31 cellular contexts compared by ENCODE assay signal in the genomic region with DNA sequence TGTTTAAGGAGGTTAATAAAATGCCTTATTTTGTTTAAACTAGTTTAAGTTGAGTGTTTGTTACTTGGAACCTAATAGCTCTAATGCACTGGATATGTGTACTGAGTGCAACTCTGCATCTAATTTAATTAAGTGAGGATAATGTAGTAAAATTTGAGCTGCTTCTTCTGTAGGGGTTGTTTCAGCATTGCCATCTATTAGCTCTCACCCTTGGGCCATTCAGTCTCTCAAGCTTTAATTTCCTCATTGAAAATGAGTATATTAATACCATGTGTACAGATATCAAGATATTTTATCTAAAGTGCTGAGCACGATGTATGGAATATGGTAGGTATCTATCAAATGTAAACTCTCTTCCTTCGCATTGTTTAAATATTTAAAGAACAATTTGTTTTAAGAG.
DNase-seq lines count a peak whose midpoint lies in the region; ATAC-seq and TF ChIP-seq lines count a peak whose summit lies in the region.
"Had no signal": no experiment of that assay in that cellular context is flagged by ENCODE, and none has a peak within 500 bp of the region (broad histone marks: within the 10 kb centered on the region; RNA-seq: fewer than 3 reads in every experiment).

No MANE protein-coding gene starts in this region.

- H3K23ac ChIP-seq in mesendoderm (ENCODE audit: low read length), result no peak overlapping the region

- H4K20me1 ChIP-seq in SK-N-SH (ENCODE audit: insufficient read depth), result no peaks in the 10 kb centered on the region
- H4K20me1 ChIP-seq: BLaER1; BLaER1 treated with 17β-estradiol and CSF1 and Interleukin-3, amounts not matched to agents 10 nM and 100 nM had no signal

- no peak overlapping the region for H2BK5ac ChIP-seq in mesendoderm (ENCODE audit: low read length)

- no peak overlapping the region for H2BK15ac ChIP-seq in mesendoderm (replicated peaks; ENCODE audit: low read depth)

- no peak for TF ChIP-seq CTCF in SK-N-SH (IDR thresholded peaks at IDR 0.05)

- POLR2A ChIA-PET in SK-N-SH (lab: Yijun Ruan, JAX), result no interaction called here

- H3K79me2 ChIP-seq in SK-N-SH (ENCODE audit: insufficient read depth), result no peaks in the 10 kb centered on the region
- H3K79me2 ChIP-seq in mesendoderm (ENCODE audit: control insufficient read depth, insufficient read depth, low read length), result no peaks in the 10 kb centered on the region

- H3K36me3 ChIP-seq in SK-N-SH (replicated peaks in 1 of 2; ENCODE audit: control insufficient read depth in 1 of 2, insufficient read depth in 2 of 2, low read length in 1 of 2) (no peaks in the 10 kb centered on the region), mesendoderm (ENCODE audit: control insufficient read depth, insufficient read depth, low read length) (no peaks in the 10 kb centered on the region)
- H3K36me3 ChIP-seq: BE2C; BLaER1; BLaER1 treated with 17β-estradiol and CSF1 and Interleukin-3, amounts not matched to agents 10 nM and 100 nM had no signal

- no peak overlapping the region for H2AFZ ChIP-seq in SK-N-SH (ENCODE audit: low read depth)

- H2AK5ac ChIP-seq in mesendoderm (ENCODE audit: low read length), result no peak overlapping the region

- H4K8ac ChIP-seq in mesendoderm (ENCODE audit: low read depth, low read length), result no peak overlapping the region

- no peak overlapping the region for H3K18ac ChIP-seq in mesendoderm (ENCODE audit: low read length)

- H3K9me2 ChIP-seq in SK-N-SH, result no peaks in the 10 kb centered on the region

- TF ChIP-seq EP300 in SK-N-SH (IDR thresholded peaks at IDR 0.05; ENCODE audit: borderline replicate concordance in 1 of 2, low read depth in 1 of 2, low read length in 1 of 2), result peak in 1 of 2 experiments; percentile 92; a peak in 2 of 4 replicates

- no peak overlapping the region for H3K4me2 ChIP-seq in SK-N-SH
- H3K4me2 ChIP-seq in mesendoderm (ENCODE audit: low read length), result no peak overlapping the region
- H3K4me2 ChIP-seq: A549, BLaER1 had no signal

- H3K4me1 ChIP-seq in SK-N-SH (ENCODE audit: control insufficient read depth in 1 of 2, insufficient read depth in 2 of 2, low read depth in 1 of 2, low read length in 1 of 2) (peaks cover 0 to 4% of the 10 kb centered on the region in 2 experiments; a peak in 1 of 4 replicates), mesendoderm (ENCODE audit: control insufficient read depth, low read depth, low read length) (no peaks in the 10 kb centered on the region)
- H3K4me1 ChIP-seq: A549, BE2C, Caco-2 had no signal

- H3K4me3 ChIP-seq in SK-N-SH (ENCODE audit: low read depth in 2 of 2, low read length in 1 of 2) (no peak overlapping the region), mesendoderm (ENCODE audit: low read length) (no peak overlapping the region)
- H3K4me3 ChIP-seq: A549; BLaER1; BLaER1 treated with 17β-estradiol and CSF1 and Interleukin-3, amounts not matched to agents 10 nM and 100 nM had no signal

- peak overlapping the region in 1 of 2 experiments; percentile 80; a peak in 2 of 4 replicates for H3K27ac ChIP-seq in SK-N-SH (ENCODE audit: low read depth in 2 of 2, low read length in 1 of 2)
- no peak overlapping the region for H3K27ac ChIP-seq in mesendoderm (ENCODE audit: low read depth, low read length)
- H3K27ac ChIP-seq: 22Rv1; A549; BLaER1; BLaER1 treated with 17β-estradiol and CSF1 and Interleukin-3, amounts not matched to agents 10 nM and 100 nM; C4-2B had no signal

- no peak overlapping the region for H2BK120ac ChIP-seq in mesendoderm (ENCODE audit: low read depth, low read length)

- H3K4ac ChIP-seq in mesendoderm (ENCODE audit: low read depth, low read length), result no peak overlapping the region

- no peak overlapping the region for H3K9ac ChIP-seq in SK-N-SH
- H3K9ac ChIP-seq in mesendoderm (ENCODE audit: low read length), result no peak overlapping the region
- H3K9ac ChIP-seq: BLaER1; BLaER1 treated with 17β-estradiol and CSF1 and Interleukin-3, amounts not matched to agents 10 nM and 100 nM had no signal

- TF ChIP-seq RAD21 in SK-N-SH (IDR thresholded peaks at IDR 0.05; ENCODE audit: low read length), result no peak

- DNase-seq in SK-N-DZ (ENCODE audit: low spot score) (peak; percentile 40), SK-N-SH (peak; percentile 57), mesendoderm (no peak), ureter (ENCODE audit: low spot score) (no peak)
- DNase-seq: 8988T; ACHN; AML-193; BE2C; C1 segment of cervical spinal cord; Caco-2; Calu3; CD4-positive, alpha-beta memory T cell; CD4-positive, alpha-beta T cell; CD4-positive, CD25-positive, alpha-beta regulatory T cell; CD8-positive, alpha-beta memory T cell; CD8-positive, alpha-beta T cell; COR-L47; DMS 273 treated with DMSO at 0.1 percent for 48 hours; DMS153; DMS53; DMS79; DMS79 treated with DMSO at 0.1 percent for 48 hours; DND-41; EL had no signal

- CTCF ChIA-PET in SK-N-SH (lab: Yijun Ruan, JAX), result interaction anchor here (0.9 to 1.7 kb wide), 3 partner anchors 10 to 459 kb away, joined by 3 to 5 read pairs (median 3); no protein-coding TSS in a partner anchor

- no peaks in the 10 kb centered on the region for H3F3A ChIP-seq in SK-N-SH (replicated peaks; ENCODE audit: insufficient read depth)

- H3K79me1 ChIP-seq in mesendoderm (ENCODE audit: low read length), result no peaks in the 10 kb centered on the region

- H3K27me3 ChIP-seq in SK-N-SH (ENCODE audit: insufficient read depth) (no peaks in the 10 kb centered on the region), mesendoderm (ENCODE audit: insufficient read depth, low read length, poor library complexity) (no peaks in the 10 kb centered on the region)
- H3K27me3 ChIP-seq: BE2C; BLaER1; BLaER1 treated with 17β-estradiol and CSF1 and Interleukin-3, amounts not matched to agents 10 nM and 100 nM had no signal

- 11% methylated on average over 2 of the region's 2 CpGs for WGBS in SK-N-SH (ENCODE audit: low lambda C conversion rate)
- no CpG with 5 or more reads among the region's 2 CpGs for WGBS in mesendoderm (ENCODE audit: extremely low coverage, insufficient coverage, low lambda C conversion rate)

- ATAC-seq in SK-N-SH treated with all-trans-retinoic acid at 6 μM for 48 hours (no peak; the same call in 2 of the 3 replicates), HG02759 (IDR thresholded peaks at IDR 0.05; ENCODE audit: unreplicated experiment) (no peak)
- ATAC-seq: A549; CD8-positive, alpha-beta T cell had no signal

- H3K9me3 ChIP-seq in SK-N-SH, result no peaks in the 10 kb centered on the region
- H3K9me3 ChIP-seq: A549, BE2C, Caco-2 had no signal

- no peak overlapping the region for H3K56ac ChIP-seq in mesendoderm (ENCODE audit: low read length)

- no peak overlapping the region for H4K5ac ChIP-seq in mesendoderm (ENCODE audit: low read length)

TF ChIP-seq in SK-N-SH, 30 proteins besides CTCF, POLR2A, EP300 and RAD21 (continues in another document):
- TF ChIP-seq RXRA (IDR thresholded peaks at IDR 0.05; ENCODE audit: borderline replicate concordance, low read depth) (no peak), RCOR1 (IDR thresholded peaks at IDR 0.05; ENCODE audit: low read length) (peak; percentile 96), MXI1 (IDR thresholded peaks at IDR 0.05; ENCODE audit: low read depth, low read length) (peak; percentile 21; the same call in 1 of the 2 replicates), CHD2 (IDR thresholded peaks at IDR 0.05; ENCODE audit: low read length, partially characterized antibody) (peak; percentile 82), FOXM1 (IDR thresholded peaks at IDR 0.05; ENCODE audit: low read depth) (no peak)
- TF ChIP-seq, protein P1, sequence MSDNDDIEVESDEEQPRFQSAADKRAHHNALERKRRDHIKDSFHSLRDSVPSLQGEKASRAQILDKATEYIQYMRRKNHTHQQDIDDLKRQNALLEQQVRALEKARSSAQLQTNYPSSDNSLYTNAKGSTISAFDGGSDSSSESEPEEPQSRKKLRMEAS (IDR thresholded peaks at IDR 0.05; ENCODE audit: low read depth), result no peak

TF ChIP-seq in SK-N-SH treated with all-trans-retinoic acid at 6 μM for 48 hours, 23 proteins besides CTCF, POLR2A, EP300 and RAD21:
- TF ChIP-seq TCF4 (CRISPR knock-in tag; IDR thresholded peaks at IDR 0.05; ENCODE audit: borderline replicate concordance) (peak; percentile 61), ZNF70 (CRISPR knock-in tag; IDR thresholded peaks at IDR 0.05) (no peak)

Comparison
In these comparisons a context has a peak if more than half of its experiments do, and no peak if none do; other contexts are left out.
1. DNase-seq: peak in SK-N-DZ (single experiment) and SK-N-SH (single experiment); none in mesendoderm (single experiment) and ureter (single experiment).